In the genomic region with DNA sequence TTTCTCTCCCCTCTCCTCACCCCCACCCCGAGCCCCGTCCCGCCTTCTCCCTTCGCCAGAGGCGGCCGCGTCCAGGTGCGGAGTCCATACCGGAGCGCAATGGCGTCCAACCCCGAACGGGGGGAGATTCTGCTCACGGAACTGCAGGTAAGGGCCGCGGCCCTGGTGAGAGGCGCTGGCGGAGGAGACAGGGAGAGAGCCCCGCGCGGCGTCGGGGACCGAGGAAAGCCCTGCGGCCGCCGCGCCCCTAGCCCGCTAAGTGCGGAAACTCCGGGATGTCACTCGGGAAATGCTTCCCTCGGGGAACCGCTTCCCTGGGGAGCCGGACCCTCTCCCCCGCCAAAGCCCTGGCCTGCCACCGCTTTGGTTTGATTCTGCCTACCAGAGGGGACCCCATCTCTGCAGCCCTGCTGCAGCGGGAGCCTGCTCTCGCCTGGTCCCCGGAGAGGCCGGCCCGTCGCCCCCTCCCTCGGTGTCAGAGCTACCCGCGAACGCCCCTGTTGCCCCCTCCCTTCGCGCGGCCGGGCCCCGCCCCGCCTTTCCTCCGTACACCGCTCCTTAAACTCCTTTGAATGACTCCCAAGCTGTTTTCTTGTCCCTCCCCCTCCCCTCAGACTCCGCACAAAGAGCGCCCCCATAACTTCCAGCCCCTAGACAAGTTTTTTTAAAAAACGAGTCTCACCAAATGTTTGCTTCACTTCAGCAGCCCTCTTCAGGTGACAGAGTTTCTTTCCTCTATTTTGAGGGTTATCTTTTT, we compare ENCODE assay signal across 8 cellular contexts. TPM values are rescaled to one million over a fixed set of nuclear protein-coding genes. Genes with fewer than 3 reads are reported as not detected.
DNase-seq lines count a peak whose midpoint lies in the region; ATAC-seq and TF ChIP-seq lines count a peak whose summit lies in the region.

No MANE protein-coding gene starts in this region.

- peak; percentile 80 for DNase-seq in KBM-7
- peak; percentile 63 for DNase-seq in RWPE1 (ENCODE audit: low spot score)
- DNase-seq in activated gamma-delta T cell treated with anti-CD3 and anti-CD28 coated beads, Interleukin-2, amount 50 U/mL, for 16 hours (ENCODE audit: low read depth): peak; percentile 34
- DNase-seq in nucleus accumbens (lab: John Stamatoyannopoulos, UW): peak in 49 of 56 donors; percentile 8 to 79 (median 49)
- DNase-seq in thoracic aorta (ENCODE audit: low spot score): peak; percentile 8

- H4K20me1 ChIP-seq in DOHH2 (ENCODE audit: control insufficient read depth, insufficient read depth, low read depth, low read length): no peaks in the 10 kb centered on the region

- peak overlapping the region; percentile 92 for H3K27ac ChIP-seq in DOHH2 (ENCODE audit: low read depth, low read length)
- peak overlapping the region; percentile 99 for H3K27ac ChIP-seq in RWPE1
- H3K27ac ChIP-seq in gastroesophageal sphincter: peak overlapping the region; percentile 70 to 98 (median 94)
- H3K27ac ChIP-seq in thoracic aorta: peak overlapping the region; percentile 94 to 97

- H3K27me3 ChIP-seq in DOHH2 (ENCODE audit: control insufficient read depth, low read length) (no peaks in the 10 kb centered on the region), gastroesophageal sphincter (no peaks in the 10 kb centered on the region), thoracic aorta (replicated peaks; ENCODE audit: insufficient read depth) (no peaks in the 10 kb centered on the region)

- no peaks in the 10 kb centered on the region for H3K9me2 ChIP-seq in DOHH2 (replicated peaks; ENCODE audit: control insufficient read depth, low read length)

- TF ChIP-seq CTCF in DOHH2 (IDR thresholded peaks at IDR 0.05; ENCODE audit: low read depth, low read length, poor library complexity, severe bottlenecking) (peak; percentile 61), RWPE1 (conservative IDR thresholded peaks at IDR 0.05; ENCODE audit: low read depth) (no peak), gastroesophageal sphincter (IDR thresholded peaks at IDR 0.05) (peak in 1 of 4 experiments; percentile 7), thoracic aorta (IDR thresholded peaks at IDR 0.05) (no peak)

- ATAC-seq in GM21723 (IDR thresholded peaks at IDR 0.05; ENCODE audit: unreplicated experiment): peak; percentile 60
- ATAC-seq in gastroesophageal sphincter: peak; percentile 17
- peak; percentile 11 for ATAC-seq in thoracic aorta (ENCODE audit: insufficient number of reproducible peaks, low FRiP score, low read depth)

- no peaks in the 10 kb centered on the region for H3K9me3 ChIP-seq in DOHH2 (ENCODE audit: control insufficient read depth, insufficient read depth, low read length)
- no peaks in the 10 kb centered on the region for H3K9me3 ChIP-seq in gastroesophageal sphincter
- no peaks in the 10 kb centered on the region for H3K9me3 ChIP-seq in thoracic aorta

- H3K4me3 ChIP-seq in DOHH2 (ENCODE audit: low read length) (peak overlapping the region; percentile 86), gastroesophageal sphincter (peak overlapping the region; percentile 68 to 90), thoracic aorta (peak overlapping the region; percentile 97)

- H3K4me2 ChIP-seq in DOHH2 (ENCODE audit: low read length): peak overlapping the region; percentile 75

- CTCF ChIA-PET in RWPE1 (lab: Yijun Ruan, JAX): interaction anchor here (0.6 to 0.7 kb wide), 3 partner anchors 10 to 504 kb away, joined by 3 to 4 read pairs (median 3); no protein-coding TSS in a partner anchor

- no peak for TF ChIP-seq POLR2A in gastroesophageal sphincter (IDR thresholded peaks at IDR 0.05)

- H3K36me3 ChIP-seq in DOHH2 (ENCODE audit: control insufficient read depth, low read length) (peaks cover 19% of the 10 kb centered on the region), gastroesophageal sphincter (no peaks in the 10 kb centered on the region), thoracic aorta (no peaks in the 10 kb centered on the region)

- in situ Hi-C loops in KBM-7 (cut with MboI; ENCODE audit: low pct_unique_long_range_greater_than_20kb, low sequenced_read_pairs): no loop called here

- TF ChIP-seq EP300 in gastroesophageal sphincter (IDR thresholded peaks at IDR 0.05): no peak

- WGBS in gastroesophageal sphincter (ENCODE audit: low coverage in 1 of 2), 2 donors: 0 to 1% methylated on average over 4 to 19 of the region's 58 CpGs

- peaks cover 67% of the 10 kb centered on the region for H3K79me2 ChIP-seq in DOHH2 (ENCODE audit: control insufficient read depth, low read length)

- H3F3A ChIP-seq in DOHH2 (ENCODE audit: control insufficient read depth, insufficient read depth): peaks cover 11% of the 10 kb centered on the region

- H3K4me1 ChIP-seq in DOHH2 (ENCODE audit: control insufficient read depth, low read length) (peaks cover 21% of the 10 kb centered on the region), gastroesophageal sphincter (peaks cover 5 to 48% (median 10%) of the 10 kb centered on the region in 3 donors), thoracic aorta (ENCODE audit: control insufficient read depth in 1 of 2, low read depth in 2 of 2) (peaks cover 10 to 34% of the 10 kb centered on the region in 2 donors)

- POLR2A ChIA-PET in RWPE1 (lab: Yijun Ruan, JAX; ENCODE audit: low non-redundant PET): interaction anchor here (0.6 to 1.1 kb wide), 3 partner anchors 9 to 145 kb away, joined by 3 to 7 read pairs (median 4); no protein-coding TSS in a partner anchor

RNA-seq across cellular contexts. Expression of a gene that starts 0.6 kb away (rescaled TPM):
- total RNA-seq in gastroesophageal sphincter: 10 to 100 TPM; 30.9 to 47.8 (median 38.4) TPM
- total RNA-seq in thoracic aorta: 10 to 100 TPM; 29.7 to 66.9 TPM

Comparison
In these comparisons a context has a peak if more than half of its experiments do, and no peak if none do; other contexts are left out.
1. Peak in every context shown above with its lines: DNase-seq, ATAC-seq, H3K4me3 ChIP-seq and H3K27ac ChIP-seq.
2. DNase-seq: peak in every context shown above with its lines; median percentile 80 in KBM-7; 63 in RWPE1; 49 in nucleus accumbens; 34 in activated gamma-delta T cell treated with anti-CD3 and anti-CD28 coated beads, Interleukin-2, amount 50 U/mL, for 16 hours; 8 in thoracic aorta.